1 cellular context compared by ENCODE assay signal in the genomic region with DNA sequence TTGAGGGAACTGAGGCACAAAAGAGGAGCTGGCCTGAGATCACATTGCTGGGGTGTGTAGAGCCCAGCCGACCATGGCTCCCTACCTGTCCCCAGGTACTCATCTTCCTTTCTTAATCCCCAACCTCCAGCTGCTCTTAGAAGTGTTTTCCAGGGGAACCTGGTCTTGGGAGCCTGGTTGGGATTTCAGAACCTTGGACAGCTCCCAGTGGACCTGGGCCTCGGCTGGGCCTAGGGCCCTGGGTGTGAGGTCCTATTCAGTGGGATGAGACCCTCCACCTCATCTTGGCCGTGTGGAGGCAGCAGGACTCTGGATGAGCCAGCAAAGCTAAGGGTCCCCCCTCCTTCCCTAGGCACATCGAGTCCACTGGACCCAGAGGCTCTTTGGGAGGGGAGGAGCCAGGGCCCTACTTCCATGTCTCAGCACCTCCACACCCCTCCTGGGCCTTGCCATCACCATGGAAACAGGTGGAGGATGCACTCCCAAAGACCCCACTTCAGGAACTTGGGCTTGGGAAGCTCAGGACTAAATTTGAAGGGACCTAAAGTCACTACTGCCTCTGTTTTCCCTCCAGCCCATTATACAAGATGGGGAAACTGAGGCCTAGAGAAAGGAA.
TF ChIP-seq lines count a peak whose summit lies in the region.

No MANE protein-coding gene starts in this region.

TF ChIP-seq in GM23338, 12 proteins besides CTCF, POLR2A, EP300 and RAD21:
- TF ChIP-seq, protein P1, sequence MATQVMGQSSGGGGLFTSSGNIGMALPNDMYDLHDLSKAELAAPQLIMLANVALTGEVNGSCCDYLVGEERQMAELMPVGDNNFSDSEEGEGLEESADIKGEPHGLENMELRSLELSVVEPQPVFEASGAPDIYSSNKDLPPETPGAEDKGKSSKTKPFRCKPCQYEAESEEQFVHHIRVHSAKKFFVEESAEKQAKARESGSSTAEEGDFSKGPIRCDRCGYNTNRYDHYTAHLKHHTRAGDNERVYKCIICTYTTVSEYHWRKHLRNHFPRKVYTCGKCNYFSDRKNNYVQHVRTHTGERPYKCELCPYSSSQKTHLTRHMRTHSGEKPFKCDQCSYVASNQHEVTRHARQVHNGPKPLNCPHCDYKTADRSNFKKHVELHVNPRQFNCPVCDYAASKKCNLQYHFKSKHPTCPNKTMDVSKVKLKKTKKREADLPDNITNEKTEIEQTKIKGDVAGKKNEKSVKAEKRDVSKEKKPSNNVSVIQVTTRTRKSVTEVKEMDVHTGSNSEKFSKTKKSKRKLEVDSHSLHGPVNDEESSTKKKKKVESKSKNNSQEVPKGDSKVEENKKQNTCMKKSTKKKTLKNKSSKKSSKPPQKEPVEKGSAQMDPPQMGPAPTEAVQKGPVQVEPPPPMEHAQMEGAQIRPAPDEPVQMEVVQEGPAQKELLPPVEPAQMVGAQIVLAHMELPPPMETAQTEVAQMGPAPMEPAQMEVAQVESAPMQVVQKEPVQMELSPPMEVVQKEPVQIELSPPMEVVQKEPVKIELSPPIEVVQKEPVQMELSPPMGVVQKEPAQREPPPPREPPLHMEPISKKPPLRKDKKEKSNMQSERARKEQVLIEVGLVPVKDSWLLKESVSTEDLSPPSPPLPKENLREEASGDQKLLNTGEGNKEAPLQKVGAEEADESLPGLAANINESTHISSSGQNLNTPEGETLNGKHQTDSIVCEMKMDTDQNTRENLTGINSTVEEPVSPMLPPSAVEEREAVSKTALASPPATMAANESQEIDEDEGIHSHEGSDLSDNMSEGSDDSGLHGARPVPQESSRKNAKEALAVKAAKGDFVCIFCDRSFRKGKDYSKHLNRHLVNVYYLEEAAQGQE (IDR thresholded peaks at IDR 0.05; ENCODE audit: unreplicated experiment): peak; percentile 97
- TF ChIP-seq, protein P2, sequence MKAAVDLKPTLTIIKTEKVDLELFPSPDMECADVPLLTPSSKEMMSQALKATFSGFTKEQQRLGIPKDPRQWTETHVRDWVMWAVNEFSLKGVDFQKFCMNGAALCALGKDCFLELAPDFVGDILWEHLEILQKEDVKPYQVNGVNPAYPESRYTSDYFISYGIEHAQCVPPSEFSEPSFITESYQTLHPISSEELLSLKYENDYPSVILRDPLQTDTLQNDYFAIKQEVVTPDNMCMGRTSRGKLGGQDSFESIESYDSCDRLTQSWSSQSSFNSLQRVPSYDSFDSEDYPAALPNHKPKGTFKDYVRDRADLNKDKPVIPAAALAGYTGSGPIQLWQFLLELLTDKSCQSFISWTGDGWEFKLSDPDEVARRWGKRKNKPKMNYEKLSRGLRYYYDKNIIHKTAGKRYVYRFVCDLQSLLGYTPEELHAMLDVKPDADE (IDR thresholded peaks at IDR 0.05): no peak
